In the genomic region with DNA sequence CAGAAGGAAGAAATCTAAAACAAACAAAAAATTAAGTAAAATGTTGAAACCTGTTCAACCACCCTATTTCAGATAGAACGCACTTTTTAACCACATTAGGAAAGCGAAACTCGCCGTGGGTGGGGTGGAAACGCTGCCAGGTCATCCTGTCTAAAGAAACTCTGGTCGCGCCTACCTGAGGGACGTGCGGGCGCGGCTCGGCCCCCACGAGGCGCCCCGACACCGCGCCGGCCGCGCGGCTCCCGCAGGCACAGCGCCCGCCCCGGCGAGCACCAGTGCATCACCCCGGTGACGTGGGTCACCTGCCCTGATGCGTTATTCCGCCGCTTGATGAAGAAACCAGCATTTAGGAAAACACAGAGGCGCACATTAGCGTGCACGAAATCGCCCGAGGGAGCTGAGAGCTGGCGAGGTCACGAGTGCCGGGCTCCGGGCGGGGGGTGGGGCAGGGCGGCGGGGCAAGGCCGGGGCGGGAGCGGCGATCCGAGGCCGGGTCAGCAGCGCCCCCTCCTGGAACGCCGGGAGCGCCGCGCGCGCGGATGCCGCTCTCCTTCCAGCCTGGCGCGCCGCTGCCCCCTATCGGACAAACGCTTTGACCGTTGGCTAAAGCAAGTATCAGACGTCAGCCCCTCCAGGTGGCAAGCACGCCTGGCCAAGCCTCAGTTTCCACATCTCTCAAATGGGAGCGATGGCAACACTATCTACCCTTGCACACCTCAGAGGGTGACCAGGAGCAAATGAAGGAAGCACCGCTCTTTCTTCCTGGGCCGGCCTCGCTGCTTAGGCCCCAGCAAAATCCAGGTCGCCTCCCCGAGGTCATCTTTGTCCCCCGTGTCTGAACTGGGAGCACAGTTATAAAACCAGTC, we compare ENCODE assay signal across 8 cellular contexts. TPM values are rescaled to one million over a fixed set of nuclear protein-coding genes. Genes with fewer than 3 reads are reported as not detected.
A peak's percentile ranks its signal among the peaks of the same experiment; 100 is the strongest.
DNase-seq lines count a peak whose midpoint lies in the region; ATAC-seq and TF ChIP-seq lines count a peak whose summit lies in the region.

No MANE protein-coding gene starts in this region.

- H3K4me1 Mint-ChIP-seq in activated CD4-positive, alpha-beta memory T cell treated with anti-CD3 and anti-CD28 coated beads, Interleukin-2, amount 10 ng/mL, durations not matched to agents 7 days and 5 days, result peaks cover 17% of the 10 kb centered on the region

- H3K27me3 ChIP-seq in BJ (ENCODE audit: control insufficient read depth, insufficient read depth, low read length), result no peaks in the 10 kb centered on the region
- no peaks in the 10 kb centered on the region for H3K27me3 ChIP-seq in lung (ENCODE audit: control insufficient read depth, insufficient read depth)

- ATAC-seq in GM19324 (IDR thresholded peaks at IDR 0.05; ENCODE audit: low FRiP score, unreplicated experiment) (peak; percentile 90), HG03565 (IDR thresholded peaks at IDR 0.05; ENCODE audit: unreplicated experiment) (peak; percentile 72), lung (ENCODE audit: insufficient read depth, low FRiP score) (peak; percentile 99)

- H3K4me3 ChIP-seq in BJ (ENCODE audit: low read depth, low read length), result peak overlapping the region; percentile 58
- peak overlapping the region; percentile 66 for H3K4me3 ChIP-seq in lung

- no peaks in the 10 kb centered on the region for H3K9me3 ChIP-seq in lung (ENCODE audit: control insufficient read depth in 2 of 2, insufficient read depth in 1 of 2, low read length in 1 of 2)

- H3K36me3 ChIP-seq in BJ (ENCODE audit: control insufficient read depth, insufficient read depth, low read length) (no peaks in the 10 kb centered on the region), lung (ENCODE audit: control insufficient read depth in 2 of 2, insufficient read depth in 2 of 2, low read length in 2 of 2) (peaks cover 0 to 2% of the 10 kb centered on the region in 2 donors)

- peaks cover 17% of the 10 kb centered on the region for H3K27me3 Mint-ChIP-seq in activated CD4-positive, alpha-beta memory T cell treated with anti-CD3 and anti-CD28 coated beads, Interleukin-2, amount 10 ng/mL, durations not matched to agents 7 days and 5 days

- H3K27ac ChIP-seq in lung (ENCODE audit: low read depth in 1 of 2, low read length in 1 of 2), result peak overlapping the region; percentile 67 to 89

- 6 to 8% methylated on average over 61 to 74 of the region's 74 CpGs for WGBS in lung, 2 donors

- peaks cover 4% of the 10 kb centered on the region for H3K36me3 Mint-ChIP-seq in activated CD4-positive, alpha-beta memory T cell treated with anti-CD3 and anti-CD28 coated beads, Interleukin-2, amount 10 ng/mL, durations not matched to agents 7 days and 5 days (ENCODE audit: low read depth)

- CTCF ChIA-PET in BJ (lab: Yijun Ruan, JAX), result interaction anchor here (0.7 to 4.5 kb wide), 42 partner anchors 10 to 243 kb away, joined by 3 to 43 read pairs (median 4); a partner anchor contains a TSS
- CTCF ChIA-PET in activated CD4-positive, alpha-beta memory T cell treated with anti-CD3 and anti-CD28 coated beads, Interleukin-2, amount 10 ng/mL, durations not matched to agents 7 days and 5 days (lab: Charles Lee), result interaction anchor here (0.8 to 9.4 kb wide), 29 partner anchors 9 to 278 kb away, joined by 3 to 126 read pairs (median 4); a partner anchor contains a TSS

- peak overlapping the region; percentile 65 for H3K27ac Mint-ChIP-seq in activated CD4-positive, alpha-beta memory T cell treated with anti-CD3 and anti-CD28 coated beads, Interleukin-2, amount 10 ng/mL, durations not matched to agents 7 days and 5 days

- DNase-seq in BJ (ENCODE audit: low read depth) (no peak), NCI-H774 (lab: John Stamatoyannopoulos, UW) (peak; percentile 83), ecto neural progenitor cell (ENCODE audit: low spot score) (peak; percentile 95), lung (ENCODE audit: low spot score) (peak; percentile 95)
- DNase-seq in activated CD4-positive, alpha-beta memory T cell treated with anti-CD3 and anti-CD28 coated beads, Interleukin-2, amount 10 ng/mL, durations not matched to agents 7 days and 5 days, result peak; percentile 94
- peak; percentile 80 to 94 (median 89) for DNase-seq in stimulated activated CD4-positive, alpha-beta T cell treated with anti-CD3 and anti-CD28 coated beads, TNF-alpha, amount 100 ng/mL, for 1 hour (ENCODE audit: low read depth in 3 of 3, low spot score in 1 of 3)

- TF ChIP-seq CTCF in BJ (IDR thresholded peaks at IDR 0.05; ENCODE audit: insufficient read depth, low read depth, low read length) (peak; percentile 93), lung (IDR thresholded peaks at IDR 0.05; ENCODE audit: control extremely low read depth, extremely low read depth) (peak; percentile 99)

- no peaks in the 10 kb centered on the region for H3K9me3 Mint-ChIP-seq in activated CD4-positive, alpha-beta memory T cell treated with anti-CD3 and anti-CD28 coated beads, Interleukin-2, amount 10 ng/mL, durations not matched to agents 7 days and 5 days

- peaks cover 0 to 2% of the 10 kb centered on the region in 2 donors for H3K4me1 ChIP-seq in lung (ENCODE audit: control insufficient read depth in 2 of 2, insufficient read depth in 2 of 2, low read length in 2 of 2)

- POLR2A ChIA-PET in BJ (lab: Charles Lee), result interaction anchor here (0.6 kb wide), 2 partner anchors 106 to 1055 kb away, joined by 3 to 4 read pairs; a partner anchor contains a TSS
- POLR2A ChIA-PET in activated CD4-positive, alpha-beta memory T cell treated with anti-CD3 and anti-CD28 coated beads, Interleukin-2, amount 10 ng/mL, durations not matched to agents 7 days and 5 days (lab: Charles Lee), result interaction anchor here (0.8 to 4.2 kb wide), 6 partner anchors 33 to 107 kb away, joined by 3 to 31 read pairs (median 4); a partner anchor contains a TSS

- H3K4me3 Mint-ChIP-seq in activated CD4-positive, alpha-beta memory T cell treated with anti-CD3 and anti-CD28 coated beads, Interleukin-2, amount 10 ng/mL, durations not matched to agents 7 days and 5 days, result peak overlapping the region; percentile 74

RNA-seq across cellular contexts. Expression of a gene that starts 15.7 kb away (rescaled TPM):
- polyA plus RNA-seq in BJ (2011; rRNA removed) (0.13 and 0.22 TPM in 2 replicates), lung (under 1 TPM; 0.14 to 0.88 TPM)
- polyA minus RNA-seq in BJ (2011; rRNA and poly(A)+ RNA removed), result 0.19 and 0.36 TPM in 2 replicates
- 1 to 10 TPM in 1 of 2 experiments, under 1 TPM in 1; 0.83 to 1.6 TPM for total RNA-seq in activated CD4-positive, alpha-beta memory T cell treated with anti-CD3 and anti-CD28 coated beads, Interleukin-2, amount 10 ng/mL, durations not matched to agents 7 days and 5 days
- total RNA-seq in lung, result under 1 TPM; 0.52 to 0.77 TPM

RNA-seq across cellular contexts. Expression of a gene that starts 31.2 kb away (rescaled TPM):
- not detected in 2 replicates for polyA plus RNA-seq in BJ (2011; rRNA removed)
- polyA minus RNA-seq in BJ (2011; rRNA and poly(A)+ RNA removed), result not detected in 2 replicates
- not detected for total RNA-seq in activated CD4-positive, alpha-beta memory T cell treated with anti-CD3 and anti-CD28 coated beads, Interleukin-2, amount 10 ng/mL, durations not matched to agents 7 days and 5 days
- under 1 TPM; 0.17 to 0.77 TPM for total RNA-seq in lung
- 1 to 10 TPM in 1 of 2 donors, under 1 TPM in 1; 0.96 to 1.4 TPM for polyA plus RNA-seq in lung

RNA-seq across cellular contexts. Expression of a gene that starts 37.3 kb away (rescaled TPM):
- 4.6 and 7.5 TPM in 2 replicates for polyA plus RNA-seq in BJ (2011; rRNA removed)
- polyA minus RNA-seq in BJ (2011; rRNA and poly(A)+ RNA removed), result 5.9 and 6.5 TPM in 2 replicates
- total RNA-seq in activated CD4-positive, alpha-beta memory T cell treated with anti-CD3 and anti-CD28 coated beads, Interleukin-2, amount 10 ng/mL, durations not matched to agents 7 days and 5 days, result 10 to 100 TPM; 21.2 to 21.5 TPM
- 10 to 100 TPM in 1 of 2 donors, 1 to 10 TPM in 1; 8.6 to 35.5 TPM for total RNA-seq in lung
- 10 to 100 TPM; 13.0 to 35.1 TPM for polyA plus RNA-seq in lung

RNA-seq across cellular contexts. Expression of a gene that starts 39.9 kb away (rescaled TPM):
- polyA plus RNA-seq in BJ (2011; rRNA removed) (1,912 and 2,736 TPM in 2 replicates), lung (1,000 to 10,000 TPM in 1 of 2 donors, 100 to 1,000 TPM in 1; 493 to 1,282 TPM)
- 1,413 and 1,917 TPM in 2 replicates for polyA minus RNA-seq in BJ (2011; rRNA and poly(A)+ RNA removed)
- total RNA-seq in activated CD4-positive, alpha-beta memory T cell treated with anti-CD3 and anti-CD28 coated beads, Interleukin-2, amount 10 ng/mL, durations not matched to agents 7 days and 5 days, result 1,000 to 10,000 TPM; 1,733 to 1,734 TPM
- 100 to 1,000 TPM; 387 to 967 TPM for total RNA-seq in lung

RNA-seq across cellular contexts. Expression of a gene that starts 42.2 kb away (rescaled TPM):
- polyA plus RNA-seq in BJ (2011; rRNA removed) (31.1 and 63.8 TPM in 2 replicates), lung (10 to 100 TPM; 46.2 to 62.2 TPM)
- 30.8 and 32.9 TPM in 2 replicates for polyA minus RNA-seq in BJ (2011; rRNA and poly(A)+ RNA removed)
- total RNA-seq in activated CD4-positive, alpha-beta memory T cell treated with anti-CD3 and anti-CD28 coated beads, Interleukin-2, amount 10 ng/mL, durations not matched to agents 7 days and 5 days, result 10 to 100 TPM; 86.9 to 91.9 TPM
- total RNA-seq in lung, result 10 to 100 TPM; 35.0 to 61.4 TPM
